In the genomic region with DNA sequence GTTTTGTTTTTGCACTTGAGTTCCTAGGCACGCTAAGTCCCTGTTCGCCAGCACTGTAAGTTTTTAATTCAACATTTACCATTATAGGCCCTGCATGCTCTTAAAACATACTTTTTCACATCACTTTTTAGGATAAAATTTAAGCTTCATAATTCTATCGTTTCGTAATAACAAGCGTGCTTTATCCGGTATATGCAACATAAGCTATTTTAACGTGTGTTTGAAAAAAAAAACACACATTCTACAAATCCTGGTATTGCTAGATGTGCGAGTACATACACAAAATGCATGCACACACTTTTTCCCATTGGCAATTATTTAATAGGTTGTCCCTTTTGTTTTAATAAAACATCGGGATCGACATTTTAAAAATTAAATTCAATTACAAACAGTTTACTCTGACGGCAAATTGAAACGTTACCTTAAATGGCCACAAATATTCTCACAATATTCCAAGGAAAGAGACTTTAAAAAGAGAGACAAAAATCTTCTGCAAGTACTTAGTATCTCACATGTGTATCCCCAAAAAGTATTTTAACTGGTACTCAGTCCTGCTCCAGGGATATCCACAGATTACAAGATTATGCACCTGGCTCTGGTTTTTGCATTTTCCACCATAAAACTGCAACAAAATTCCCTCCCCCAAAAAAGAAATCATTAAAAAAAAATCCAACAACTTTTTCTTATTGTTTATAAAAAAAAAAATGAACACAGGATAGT, we compare ENCODE assay signal across 8 cellular contexts. TPM values are rescaled to one million over a fixed set of nuclear protein-coding genes. Genes with fewer than 3 reads are reported as not detected.
DNase-seq lines count a peak whose midpoint lies in the region; ATAC-seq, FAIRE-seq and TF ChIP-seq lines count a peak whose summit lies in the region.

No MANE protein-coding gene starts in this region.

- H3K4me3 ChIP-seq in AG04449 (ENCODE audit: low read depth, low read length): peak overlapping the region; percentile 51
- peak overlapping the region; percentile 49 for H3K4me3 ChIP-seq in H7 (ENCODE audit: insufficient read depth, low read depth, low read length)
- peak overlapping the region; percentile 57 to 77 (median 76) for H3K4me3 ChIP-seq in sigmoid colon
- peak overlapping the region in 1 of 2 donors; percentile 58 for H3K4me3 ChIP-seq in small intestine (ENCODE audit: low read depth in 1 of 2, low read length in 2 of 2)

- no peak for ATAC-seq in HG03521 (IDR thresholded peaks at IDR 0.05; ENCODE audit: unreplicated experiment)
- ATAC-seq in GM21737 (IDR thresholded peaks at IDR 0.05; ENCODE audit: unreplicated experiment): no peak

- H3K4me3 Mint-ChIP-seq in activated CD4-positive, alpha-beta memory T cell treated with anti-CD3 and anti-CD28 coated beads, Interleukin-2, amount 10 ng/mL, durations not matched to agents 7 days and 5 days: peak overlapping the region; percentile 75
- peak overlapping the region; percentile 94 for H3K4me3 Mint-ChIP-seq in glutamatergic neuron (ENCODE audit: unreplicated experiment)

- H3K4me1 Mint-ChIP-seq in activated CD4-positive, alpha-beta memory T cell treated with anti-CD3 and anti-CD28 coated beads, Interleukin-2, amount 10 ng/mL, durations not matched to agents 7 days and 5 days: peaks cover 21% of the 10 kb centered on the region
- H3K4me1 Mint-ChIP-seq in glutamatergic neuron (ENCODE audit: low read depth, unreplicated experiment): peaks cover 11% of the 10 kb centered on the region

- POLR2A ChIA-PET in AG04449 (lab: Yijun Ruan, JAX): interaction anchor here (0.9 kb wide), 1 partner anchor 267 kb away, joined by 3 read pairs; no protein-coding TSS in a partner anchor
- POLR2A ChIA-PET in activated CD4-positive, alpha-beta memory T cell treated with anti-CD3 and anti-CD28 coated beads, Interleukin-2, amount 10 ng/mL, durations not matched to agents 7 days and 5 days (lab: Charles Lee): interaction anchor here (0.7 kb wide), 1 partner anchor 339 kb away, joined by 3 read pairs; no protein-coding TSS in a partner anchor

- peaks cover 44% of the 10 kb centered on the region for H3K27me3 Mint-ChIP-seq in activated CD4-positive, alpha-beta memory T cell treated with anti-CD3 and anti-CD28 coated beads, Interleukin-2, amount 10 ng/mL, durations not matched to agents 7 days and 5 days
- H3K27me3 Mint-ChIP-seq in glutamatergic neuron (ENCODE audit: unreplicated experiment): peaks cover 7% of the 10 kb centered on the region

- H3K9me3 ChIP-seq in sigmoid colon (no peaks in the 10 kb centered on the region), small intestine (ENCODE audit: control insufficient read depth, low read depth) (no peaks in the 10 kb centered on the region)

- TF ChIP-seq EP300 in sigmoid colon (IDR thresholded peaks at IDR 0.05): no peak

- no peaks in the 10 kb centered on the region for H3K36me3 ChIP-seq in H7 (replicated peaks; ENCODE audit: control insufficient read depth, insufficient read depth, low read length)
- H3K36me3 ChIP-seq in sigmoid colon: no peaks in the 10 kb centered on the region
- H3K36me3 ChIP-seq in small intestine (ENCODE audit: control insufficient read depth in 2 of 2, insufficient read depth in 2 of 2, low read length in 2 of 2): no peaks in the 10 kb centered on the region

- CTCF ChIA-PET in AG04449 (lab: Yijun Ruan, JAX): no interaction called here
- CTCF ChIA-PET in activated CD4-positive, alpha-beta memory T cell treated with anti-CD3 and anti-CD28 coated beads, Interleukin-2, amount 10 ng/mL, durations not matched to agents 7 days and 5 days (lab: Charles Lee): no interaction called here

- DNase-seq in AG04449 (ENCODE audit: low read depth, low spot score): no peak
- no peak for DNase-seq in H7
- DNase-seq in activated CD4-positive, alpha-beta memory T cell treated with anti-CD3 and anti-CD28 coated beads, Interleukin-2, amount 10 ng/mL, durations not matched to agents 7 days and 5 days: no peak
- no peak for DNase-seq in glutamatergic neuron
- DNase-seq in sigmoid colon: no peak
- DNase-seq in small intestine: no peak

- no peak for FAIRE-seq in small intestine (lab: Jason Lieb, UNC)

- TF ChIP-seq CTCF in AG04449 (IDR thresholded peaks at IDR 0.05; ENCODE audit: insufficient read depth, low read length, missing control alignments) (no peak), glutamatergic neuron (IDR thresholded peaks at IDR 0.05; ENCODE audit: partially characterized antibody, unreplicated experiment) (no peak), sigmoid colon (IDR thresholded peaks at IDR 0.05) (no peak)

- 4 to 11% methylated on average over 12 of the region's 12 CpGs for WGBS in sigmoid colon, 2 donors
- WGBS in small intestine, 3 donors: 2 to 9% (median 4%) methylated on average over 12 of the region's 12 CpGs

- H3K4me1 ChIP-seq in sigmoid colon (peaks cover 0 to 28% (median 16%) of the 10 kb centered on the region in 4 donors), small intestine (ENCODE audit: control insufficient read depth in 2 of 2, insufficient read depth in 1 of 2, low read depth in 1 of 2, low read length in 1 of 2) (peaks cover 0 to 3% of the 10 kb centered on the region in 2 donors)

- H3K27ac ChIP-seq in sigmoid colon (peak overlapping the region; percentile 83 to 92 (median 88)), small intestine (ENCODE audit: low read depth in 1 of 2, low read length in 1 of 2) (peak overlapping the region in 1 of 2 donors; percentile 67)

- H3K27ac Mint-ChIP-seq in activated CD4-positive, alpha-beta memory T cell treated with anti-CD3 and anti-CD28 coated beads, Interleukin-2, amount 10 ng/mL, durations not matched to agents 7 days and 5 days: no peak overlapping the region
- peak overlapping the region; percentile 92 for H3K27ac Mint-ChIP-seq in glutamatergic neuron (ENCODE audit: unreplicated experiment)

- H3K27me3 ChIP-seq in H7 (ENCODE audit: control insufficient read depth, insufficient read depth, low read length) (no peaks in the 10 kb centered on the region), sigmoid colon (no peaks in the 10 kb centered on the region), small intestine (ENCODE audit: control insufficient read depth in 2 of 2, insufficient read depth in 2 of 2, low read length in 2 of 2) (no peaks in the 10 kb centered on the region)

- TF ChIP-seq POLR2A in sigmoid colon (IDR thresholded peaks at IDR 0.05): no peak

- H3K36me3 Mint-ChIP-seq in activated CD4-positive, alpha-beta memory T cell treated with anti-CD3 and anti-CD28 coated beads, Interleukin-2, amount 10 ng/mL, durations not matched to agents 7 days and 5 days (ENCODE audit: low read depth): peaks cover 3% of the 10 kb centered on the region
- peaks cover under 1% of the 10 kb centered on the region for H3K36me3 Mint-ChIP-seq in glutamatergic neuron (ENCODE audit: unreplicated experiment)

- intact Hi-C loops in sigmoid colon (cut with DNase I): loop anchor here (2.0 to 5.0 kb wide), 6 partner anchors 112 to 1048 kb away; partner anchors contain the start of gene TXNL1

- no peaks in the 10 kb centered on the region for H3K9me3 Mint-ChIP-seq in activated CD4-positive, alpha-beta memory T cell treated with anti-CD3 and anti-CD28 coated beads, Interleukin-2, amount 10 ng/mL, durations not matched to agents 7 days and 5 days
- peaks cover 18% of the 10 kb centered on the region for H3K9me3 Mint-ChIP-seq in glutamatergic neuron (ENCODE audit: unreplicated experiment)

RNA-seq across cellular contexts. Expression of gene TCF4, which starts 1.0 kb away (rescaled TPM):
- total RNA-seq in H7 (2014; rRNA removed; shearing (Covaris generic)): 38.0 and 48.3 TPM in 2 replicates
- total RNA-seq in activated CD4-positive, alpha-beta memory T cell treated with anti-CD3 and anti-CD28 coated beads, Interleukin-2, amount 10 ng/mL, durations not matched to agents 7 days and 5 days: under 1 TPM; 0.28 to 0.45 TPM
- total RNA-seq in glutamatergic neuron (ENCODE audit: unreplicated experiment) (199 TPM), sigmoid colon (100 to 1,000 TPM; 106 to 149 (median 128) TPM)
- polyA plus RNA-seq in sigmoid colon (10 to 100 TPM in 1 of 3 donors, 1 to 10 TPM in 2; 3.5 to 21.8 (median 5.4) TPM), small intestine (10 to 100 TPM in 1 of 3 donors, 1 to 10 TPM in 1, under 1 TPM in 1; 0.67 to 16.9 (median 6.2) TPM)

Comparison
In these comparisons a context has a peak if more than half of its experiments do, and no peak if none do; other contexts are left out.
1. RNA of gene TCF4, which starts 1.0 kb away (total RNA-seq): 199 TPM in glutamatergic neuron (single experiment), 106 to 149 TPM in sigmoid colon and 38.0 to 48.3 TPM in H7; 0.28 to 0.45 TPM in activated CD4-positive, alpha-beta memory T cell treated with anti-CD3 and anti-CD28 coated beads, Interleukin-2, amount 10 ng/mL, durations not matched to agents 7 days and 5 days; every median in the first group is over 10 times any median in the second.